17 cellular contexts compared by ENCODE assay signal in genomic region chr21:31952828-31953227, GRCh38.
DNase-seq lines count a peak whose midpoint lies in the region; TF ChIP-seq lines count a peak whose summit lies in the region.
"Had no signal": no experiment of that assay in that cellular context is flagged by ENCODE, and none has a peak within 500 bp of the region (broad histone marks: within the 10 kb centered on the region; RNA-seq: fewer than 3 reads in every experiment).

No MANE protein-coding gene starts in this region.

- peak overlapping the region; percentile 70 for H3K27ac Mint-ChIP-seq in nephron progenitor cell
- H3K27ac Mint-ChIP-seq: CD14-positive monocyte; CD8-positive, alpha-beta T cell had no signal

- H3K4me1 ChIP-seq in suprapubic skin = no peaks in the 10 kb centered on the region
- H3K4me1 ChIP-seq: BE2C had no signal

- no peak overlapping the region for H3K4me3 Mint-ChIP-seq in nephron progenitor cell
- H3K4me3 Mint-ChIP-seq: CD14-positive monocyte; CD8-positive, alpha-beta T cell had no signal

- H3K36me3 ChIP-seq in suprapubic skin = peaks cover 3% of the 10 kb centered on the region
- H3K36me3 ChIP-seq: BE2C had no signal

- H3K27ac ChIP-seq in suprapubic skin = no peak overlapping the region
- H3K27ac ChIP-seq: GM23248, HL-60 had no signal

- TF ChIP-seq EP300 in suprapubic skin (IDR thresholded peaks at IDR 0.05) = no peak

- H3K9me3 Mint-ChIP-seq in nephron progenitor cell = no peaks in the 10 kb centered on the region
- H3K9me3 Mint-ChIP-seq: CD8-positive, alpha-beta T cell had no signal

- no peak for TF ChIP-seq POLR2A in suprapubic skin (IDR thresholded peaks at IDR 0.05)

- WGBS in suprapubic skin = 61% methylated on average over 3 of the region's 3 CpGs

- H3K4me1 Mint-ChIP-seq in nephron progenitor cell = peaks cover 30% of the 10 kb centered on the region
- H3K4me1 Mint-ChIP-seq: CD14-positive monocyte had no signal

- H3K36me3 Mint-ChIP-seq in nephron progenitor cell (ENCODE audit: low read depth) = peaks cover 99% of the 10 kb centered on the region
- H3K36me3 Mint-ChIP-seq: CD14-positive monocyte; CD8-positive, alpha-beta T cell had no signal

- no peak overlapping the region for H3K4me3 ChIP-seq in suprapubic skin
- H3K4me3 ChIP-seq: GM23248 had no signal

- no peaks in the 10 kb centered on the region for H3K9me3 ChIP-seq in suprapubic skin
- H3K9me3 ChIP-seq: BE2C had no signal

- no peak for TF ChIP-seq CTCF in nephron progenitor cell (IDR thresholded peaks at IDR 0.05)
- no peak for TF ChIP-seq CTCF in suprapubic skin (IDR thresholded peaks at IDR 0.05)

- no peaks in the 10 kb centered on the region for H3K27me3 ChIP-seq in suprapubic skin
- H3K27me3 ChIP-seq: BE2C had no signal

- H3K27me3 Mint-ChIP-seq in nephron progenitor cell (ENCODE audit: low read depth, poor library complexity) = peaks cover 4% of the 10 kb centered on the region

- DNase-seq in RPMI7951 (ENCODE audit: low read depth) (peak; percentile 11), epidermal melanocyte (ENCODE audit: insufficient read length, low spot score) (peak; percentile 27), nephron progenitor cell (no peak), Ammon's horn (ENCODE audit: low spot score) (no peak), LoVo (ENCODE audit: low spot score) (no peak), suprapubic skin (ENCODE audit: low spot score in 2 of 2) (no peak), Kasumi-1 (lab: John Stamatoyannopoulos, UW) (no peak)
- DNase-seq: ACHN; BE2C; CD8-positive, alpha-beta T cell; COR-L47; DMS153; DMS79 treated with DMSO at 0.1 percent for 48 hours; EL; GM23248 had no signal

Comparison
In these comparisons a context has a peak if more than half of its experiments do, and no peak if none do; other contexts are left out.
1. DNase-seq: peak in RPMI7951 (single experiment) and epidermal melanocyte (single experiment); none in nephron progenitor cell (single experiment), Ammon's horn (single experiment), LoVo (single experiment), suprapubic skin (0 of 2) and Kasumi-1 (0 of 2).